In the genomic region with DNA sequence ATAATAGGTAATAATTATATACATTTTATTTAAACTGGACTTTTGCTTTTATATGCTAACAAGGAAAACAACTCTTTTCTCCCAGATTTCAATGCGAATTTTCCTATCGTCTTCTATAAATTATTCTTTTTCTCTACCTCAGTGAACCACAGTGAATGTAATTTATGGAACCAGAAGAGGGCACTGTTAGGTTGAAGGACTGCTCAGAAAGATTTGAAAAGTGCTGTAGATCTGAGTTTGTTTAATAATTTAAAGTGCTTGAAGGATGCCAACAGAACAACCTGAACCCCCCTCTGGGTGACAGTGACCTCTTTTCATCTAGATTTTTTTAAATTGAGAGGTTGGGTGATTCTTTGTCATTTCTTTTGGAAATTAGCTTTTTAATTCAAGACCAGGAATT, we compare ENCODE assay signal across 9 cellular contexts. TPM values are rescaled to one million over a fixed set of nuclear protein-coding genes. Genes with fewer than 3 reads are reported as not detected.
DNase-seq lines count a peak whose midpoint lies in the region; ATAC-seq, FAIRE-seq and TF ChIP-seq lines count a peak whose summit lies in the region.
"Had no signal": no experiment of that assay in that cellular context is flagged by ENCODE, and none has a peak within 500 bp of the region (broad histone marks: within the 10 kb centered on the region; RNA-seq: fewer than 3 reads in every experiment).

No MANE protein-coding gene starts in this region.

- no peak overlapping the region for H2BK120ac ChIP-seq in neuronal stem cell (ENCODE audit: low read depth, low read length)

- intact Hi-C loops in CD8-positive, alpha-beta T cell (cut with DNase I, micrococcal nuclease), result loop anchor here (2.0 to 5.0 kb wide), 2 partner anchors 189 to 193 kb away; no protein-coding TSS in a partner anchor

- no peaks in the 10 kb centered on the region for H3K79me1 ChIP-seq in neuronal stem cell (ENCODE audit: low read depth, low read length)

- no peaks in the 10 kb centered on the region for H3K9me3 Mint-ChIP-seq in CD8-positive, alpha-beta T cell
- no peaks in the 10 kb centered on the region for H3K9me3 Mint-ChIP-seq in activated CD8-positive, alpha-beta memory T cell treated with anti-CD3 and anti-CD28 coated beads, Interleukin-2, amount 10 ng/mL, durations not matched to agents 7 days and 5 days (ENCODE audit: low read depth)
- H3K9me3 Mint-ChIP-seq in activated T-cell treated with anti-CD3 and anti-CD28 coated beads, Interleukin-2, amount 50 U/mL, for 4 hours, result no peaks in the 10 kb centered on the region

- POLR2A ChIA-PET in CD8-positive, alpha-beta T cell (lab: Charles Lee), result no interaction called here

- no CpG with 5 or more reads among the region's 2 CpGs for WGBS in neuronal stem cell (ENCODE audit: extremely low coverage in 2 of 2, insufficient read length in 2 of 2, insufficient replicate concordance in 1 of 2), 2 donors

- no peak overlapping the region for H3K27ac Mint-ChIP-seq in CD8-positive, alpha-beta T cell
- no peak overlapping the region for H3K27ac Mint-ChIP-seq in activated CD8-positive, alpha-beta memory T cell treated with anti-CD3 and anti-CD28 coated beads, Interleukin-2, amount 10 ng/mL, durations not matched to agents 7 days and 5 days

- no peaks in the 10 kb centered on the region for H3K36me3 Mint-ChIP-seq in CD8-positive, alpha-beta T cell
- no peaks in the 10 kb centered on the region for H3K36me3 Mint-ChIP-seq in activated CD8-positive, alpha-beta memory T cell treated with anti-CD3 and anti-CD28 coated beads, Interleukin-2, amount 10 ng/mL, durations not matched to agents 7 days and 5 days
- H3K36me3 Mint-ChIP-seq in activated T-cell treated with anti-CD3 and anti-CD28 coated beads, Interleukin-2, amount 50 U/mL, for 4 hours (ENCODE audit: insufficient read depth), result no peaks in the 10 kb centered on the region

- no peak for TF ChIP-seq CTCF in CD8-positive, alpha-beta T cell (IDR thresholded peaks at IDR 0.05)

- no peaks in the 10 kb centered on the region for H3K4me1 Mint-ChIP-seq in CD8-positive, alpha-beta T cell (ENCODE audit: low read depth)
- peaks cover 1% of the 10 kb centered on the region for H3K4me1 Mint-ChIP-seq in activated CD8-positive, alpha-beta memory T cell treated with anti-CD3 and anti-CD28 coated beads, Interleukin-2, amount 10 ng/mL, durations not matched to agents 7 days and 5 days
- no peaks in the 10 kb centered on the region for H3K4me1 Mint-ChIP-seq in activated T-cell treated with anti-CD3 and anti-CD28 coated beads, Interleukin-2, amount 50 U/mL, for 4 hours (ENCODE audit: low read depth)

- H2AK5ac ChIP-seq in neuronal stem cell (ENCODE audit: low read depth, low read length), result no peak overlapping the region

- H3K27me3 ChIP-seq in neuronal stem cell (ENCODE audit: control insufficient read depth in 3 of 3, insufficient read depth in 3 of 3, low read depth in 1 of 3, low read length in 3 of 3), result no peaks in the 10 kb centered on the region
- H3K27me3 ChIP-seq in CD8-positive, alpha-beta T cell (ENCODE audit: insufficient read depth, low read length), result no peaks in the 10 kb centered on the region

- in situ Hi-C loops in T47D (cut with HindIII; ENCODE audit: low pct_unique_long_range_greater_than_20kb, low sequenced_read_pairs), result no loop called here

- no peak overlapping the region for H2BK5ac ChIP-seq in neuronal stem cell (ENCODE audit: low read length)

- FAIRE-seq in GM18507 (lab: Jason Lieb, UNC), result peak; percentile 73

- CTCF ChIA-PET in CD8-positive, alpha-beta T cell (lab: Charles Lee), result no interaction called here
- CTCF ChIA-PET in activated CD8-positive, alpha-beta memory T cell treated with anti-CD3 and anti-CD28 coated beads, Interleukin-2, amount 10 ng/mL, durations not matched to agents 7 days and 5 days (lab: Charles Lee), result interaction anchor here (1.0 to 2.1 kb wide), 3 partner anchors 11 to 195 kb away, joined by 3 to 6 read pairs (median 4); no protein-coding TSS in a partner anchor

- no peak overlapping the region for H3K4me2 ChIP-seq in neuronal stem cell (ENCODE audit: insufficient read depth, low read length, poor library complexity, severe bottlenecking)

- peaks cover 3% of the 10 kb centered on the region for H3K27me3 Mint-ChIP-seq in CD8-positive, alpha-beta T cell (ENCODE audit: low read depth)
- peaks cover 2% of the 10 kb centered on the region for H3K27me3 Mint-ChIP-seq in activated CD8-positive, alpha-beta memory T cell treated with anti-CD3 and anti-CD28 coated beads, Interleukin-2, amount 10 ng/mL, durations not matched to agents 7 days and 5 days
- peaks cover 9% of the 10 kb centered on the region for H3K27me3 Mint-ChIP-seq in activated T-cell treated with anti-CD3 and anti-CD28 coated beads, Interleukin-2, amount 50 U/mL, for 4 hours (ENCODE audit: low read depth)

- H2BK12ac ChIP-seq in neuronal stem cell (ENCODE audit: low read length), result no peak overlapping the region

- no peaks in the 10 kb centered on the region for H3K4me1 ChIP-seq in neuronal stem cell (ENCODE audit: control insufficient read depth in 2 of 2, insufficient read depth in 1 of 2, low read depth in 1 of 2, low read length in 2 of 2)
- no peaks in the 10 kb centered on the region for H3K4me1 ChIP-seq in CD8-positive, alpha-beta T cell (ENCODE audit: insufficient read depth, low read length)

- H3K27ac ChIP-seq in neuronal stem cell (replicated peaks; ENCODE audit: low read length), result no peak overlapping the region
- no peak overlapping the region for H3K27ac ChIP-seq in CD8-positive, alpha-beta T cell (ENCODE audit: low read depth, low read length)

- H4K91ac ChIP-seq in neuronal stem cell (ENCODE audit: low read depth, low read length, poor library complexity), result no peak overlapping the region

- no peak overlapping the region for H3K14ac ChIP-seq in neuronal stem cell (ENCODE audit: low read length)

- DNase-seq in GM18507 (ENCODE audit: extremely low spot score, insufficient read length, low read depth) (no peak), NCI-H2227 (lab: John Stamatoyannopoulos, UW; ENCODE audit: unreplicated experiment) (peak; percentile 52), T47D (ENCODE audit: low read depth in 1 of 2, low spot score in 1 of 2) (peak; percentile 2 to 54), neuronal stem cell (ENCODE audit: low spot score) (peak; percentile 18)
- no peak for DNase-seq in CD8-positive, alpha-beta T cell
- DNase-seq in activated CD8-positive, alpha-beta memory T cell treated with anti-CD3 and anti-CD28 coated beads, Interleukin-2, amount 10 ng/mL, durations not matched to agents 7 days and 5 days, result no peak
- no peak for DNase-seq in activated T-cell treated with anti-CD3 and anti-CD28 coated beads, Interleukin-2, amount 50 U/mL, for 4 hours

- no peaks in the 10 kb centered on the region for H3K9me3 ChIP-seq in neuronal stem cell (replicated peaks in 1 of 2; ENCODE audit: control insufficient read depth in 2 of 2, insufficient read depth in 1 of 2, low read depth in 1 of 2, low read length in 2 of 2)
- H3K9me3 ChIP-seq in CD8-positive, alpha-beta T cell (ENCODE audit: low read length), result no peaks in the 10 kb centered on the region

- no peak overlapping the region for H3K4me3 ChIP-seq in neuronal stem cell (ENCODE audit: low read length in 2 of 2)
- no peak overlapping the region for H3K4me3 ChIP-seq in CD8-positive, alpha-beta T cell (ENCODE audit: low read depth, low read length)

- no peak overlapping the region for H3K18ac ChIP-seq in neuronal stem cell (ENCODE audit: low read length)

- no peak overlapping the region for H3K4me3 Mint-ChIP-seq in CD8-positive, alpha-beta T cell
- H3K4me3 Mint-ChIP-seq in activated CD8-positive, alpha-beta memory T cell treated with anti-CD3 and anti-CD28 coated beads, Interleukin-2, amount 10 ng/mL, durations not matched to agents 7 days and 5 days, result no peak overlapping the region
- H3K4me3 Mint-ChIP-seq in activated T-cell treated with anti-CD3 and anti-CD28 coated beads, Interleukin-2, amount 50 U/mL, for 4 hours, result no peak overlapping the region

- no peak for ATAC-seq in CD8-positive, alpha-beta T cell
- ATAC-seq in activated CD8-positive, alpha-beta memory T cell treated with anti-CD3 and anti-CD28 coated beads, Interleukin-2, amount 10 ng/mL, durations not matched to agents 7 days and 5 days, result no peak
- ATAC-seq in activated T-cell treated with anti-CD3 and anti-CD28 coated beads, Interleukin-2, amount 50 U/mL, for 4 hours, result no peak
- no peak for ATAC-seq in HG03025 (IDR thresholded peaks at IDR 0.05; ENCODE audit: low FRiP score, unreplicated experiment)

- no peak overlapping the region for H4K8ac ChIP-seq in neuronal stem cell (ENCODE audit: low read depth, low read length)

- peaks cover under 1 to 39% of the 10 kb centered on the region in 2 donors for H3K36me3 ChIP-seq in neuronal stem cell (replicated peaks in 1 of 2; ENCODE audit: control insufficient read depth in 2 of 2, insufficient read depth in 2 of 2, low read length in 2 of 2)
- H3K36me3 ChIP-seq in CD8-positive, alpha-beta T cell (ENCODE audit: insufficient read depth, low read length), result no peaks in the 10 kb centered on the region

- H2BK15ac ChIP-seq in neuronal stem cell (ENCODE audit: low read length), result no peak overlapping the region

- no peak overlapping the region for H2AFZ ChIP-seq in neuronal stem cell (ENCODE audit: low read length)

- no peak overlapping the region for H3K23ac ChIP-seq in neuronal stem cell (ENCODE audit: low read depth, low read length, poor library complexity)

- no peak overlapping the region for H3K9ac ChIP-seq in neuronal stem cell (ENCODE audit: low read depth, low read length, poor library complexity)

- H3K4ac ChIP-seq in neuronal stem cell (ENCODE audit: low read length), result no peak overlapping the region

RNA-seq across cellular contexts. Expression of a gene that starts 54.9 kb away (rescaled TPM):
- polyA plus RNA-seq in neuronal stem cell (2013, experiment 1 of 2), result not detected
- polyA plus RNA-seq in neuronal stem cell (2013, experiment 2 of 2), result 0.01 TPM
- not detected for total RNA-seq in CD8-positive, alpha-beta T cell
- not detected for total RNA-seq in activated CD8-positive, alpha-beta memory T cell treated with anti-CD3 and anti-CD28 coated beads, Interleukin-2, amount 10 ng/mL, durations not matched to agents 7 days and 5 days
- not detected for total RNA-seq in activated T-cell treated with anti-CD3 and anti-CD28 coated beads, Interleukin-2, amount 50 U/mL, for 4 hours
- total RNA-seq: T-helper 2 cell treated with Interferon-gamma antibody and Interleukin-4, amounts not matched to agents 100 ng/mL and 5 ng/mL, for 36 hours had no signal

Comparison
In these comparisons a context has a peak if more than half of its experiments do, and no peak if none do; other contexts are left out.
1. DNase-seq: peak in NCI-H2227 (single experiment), T47D (2 of 2) and neuronal stem cell (single experiment); none in GM18507 (single experiment), CD8-positive, alpha-beta T cell (0 of 7), activated CD8-positive, alpha-beta memory T cell treated with anti-CD3 and anti-CD28 coated beads, Interleukin-2, amount 10 ng/mL, durations not matched to agents 7 days and 5 days (single experiment) and activated T-cell treated with anti-CD3 and anti-CD28 coated beads, Interleukin-2, amount 50 U/mL, for 4 hours (single experiment).